Comparison of ENCODE assay signal across 24 cellular contexts in the genomic region with DNA sequence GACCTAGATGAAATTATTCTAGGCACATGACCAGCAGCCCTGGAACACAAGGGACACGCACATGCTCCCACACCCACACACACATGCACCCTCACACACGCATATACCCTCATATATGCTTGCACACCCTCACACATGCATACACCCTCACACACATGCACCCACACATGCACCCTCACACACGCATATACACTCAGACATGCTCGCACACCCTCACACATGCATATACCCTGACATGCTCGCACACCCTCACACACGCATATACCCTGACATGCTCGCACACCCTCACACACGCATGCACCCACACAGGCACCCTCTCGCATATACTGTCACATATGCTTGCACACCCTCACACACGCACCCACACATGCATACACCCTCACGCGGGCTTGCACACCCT.
"Had no signal": no experiment of that assay in that cellular context is flagged by ENCODE, and none has a peak within 500 bp of the region (broad histone marks: within the 10 kb centered on the region; RNA-seq: fewer than 3 reads in every experiment).

No MANE protein-coding gene starts in this region.

- H3K4me3 ChIP-seq: MG63, SJCRH30, SK-N-MC had no signal

- DNase-seq: activated CD4-positive, alpha-beta T cell treated with anti-CD3 and anti-CD28 coated beads for 36 hours; activated CD4-positive, alpha-beta T cell treated with anti-CD3 and anti-CD28 coated beads, Interleukin-2, amount 10 ng/mL, durations not matched to agents 7 days and 5 days; activated CD4-positive, alpha-beta T cell treated with anti-CD3 and anti-CD28 coated beads, Interleukin-2, amount 50 U/mL, for 48 hours; activated CD8-positive, alpha-beta T cell treated with anti-CD3 and anti-CD28 coated beads, Interleukin-2, amount 10 ng/mL, durations not matched to agents 7 days and 5 days; activated gamma-delta T cell; activated naive CD4-positive, alpha-beta T cell treated with Interleukin-2 at 50 U/mL for 16 hours; activated naive CD8-positive, alpha-beta T cell treated with anti-CD3 and anti-CD28 coated beads, Interleukin-2, amount 10 ng/mL, durations not matched to agents 7 days and 5 days; activated T-cell treated with anti-CD3 and anti-CD28 coated beads, Interleukin-2, amount 50 U/mL, for 24 hours; Karpas-422; MG63; NCI-H1048; NCI-H1105 treated with DMSO at 0.1 percent for 48 hours; NCI-H1436; NCI-H1694; NCI-H1930; NCI-H2081 treated with DMSO at 0.1 percent for 48 hours; NCI-H345; NCI-H524 treated with DMSO at 0.1 percent for 48 hours; SHP77; SJCRH30 had no signal

- H3K27me3 ChIP-seq: MG63, SJCRH30 had no signal

- H3K27ac ChIP-seq: SJCRH30, SK-N-MC had no signal

- H3K36me3 ChIP-seq: MG63, SJCRH30 had no signal

- H3K9me3 ChIP-seq: MG63, SJCRH30 had no signal

- H3K4me1 ChIP-seq: SJCRH30 had no signal

- ATAC-seq: activated CD4-positive, alpha-beta T cell treated with anti-CD3 and anti-CD28 coated beads for 36 hours; activated CD4-positive, CD25-positive, alpha-beta regulatory T cell treated with anti-CD3 and anti-CD28 coated beads, Interleukin-2, amount 50 U/mL, for 24 hours; activated CD8-positive, alpha-beta T cell treated with anti-CD3 and anti-CD28 coated beads, Interleukin-2, amount 10 ng/mL, durations not matched to agents 7 days and 5 days; Panc1; WTC11 had no signal
